Comparison of ENCODE assay signal across 9 cellular contexts in genomic region chr6:90406142-90406794, GRCh38.
DNase-seq lines count a peak whose midpoint lies in the region; ATAC-seq lines count a peak whose summit lies in the region.
"Had no signal": no experiment of that assay in that cellular context is flagged by ENCODE, and none has a peak within 500 bp of the region (broad histone marks: within the 10 kb centered on the region; RNA-seq: fewer than 3 reads in every experiment).

No MANE protein-coding gene starts in this region.

- no peak for DNase-seq in CD8-positive, alpha-beta memory T cell
- no peak for DNase-seq in activated naive CD4-positive, alpha-beta T cell treated with anti-CD3 and anti-CD28 coated beads, Interleukin-2, amount 10 ng/mL, durations not matched to agents 7 days and 5 days
- DNase-seq in kidney tubule cell (ENCODE audit: low spot score) (peak; percentile 90), islet precursor cell (no peak), putamen (ENCODE audit: low spot score) (no peak), cerebellar cortex (ENCODE audit: low spot score) (no peak)
- DNase-seq: testis had no signal

- no peaks in the 10 kb centered on the region for H3K27me3 Mint-ChIP-seq in CD8-positive, alpha-beta memory T cell
- H3K27me3 Mint-ChIP-seq in activated naive CD4-positive, alpha-beta T cell treated with anti-CD3 and anti-CD28 coated beads, Interleukin-2, amount 10 ng/mL, durations not matched to agents 7 days and 5 days: no peaks in the 10 kb centered on the region

- H3K4me1 ChIP-seq in CD8-positive, alpha-beta memory T cell (ENCODE audit: insufficient read depth, low read length): peaks cover 28% of the 10 kb centered on the region

- no peaks in the 10 kb centered on the region for H3K27me3 ChIP-seq in CD8-positive, alpha-beta memory T cell (ENCODE audit: insufficient read depth, low read length, poor library complexity, severe bottlenecking)
- H3K27me3 ChIP-seq: testis had no signal

- no peaks in the 10 kb centered on the region for H3K9me3 ChIP-seq in CD8-positive, alpha-beta memory T cell (ENCODE audit: low read length)
- H3K9me3 ChIP-seq: testis had no signal

- peak; percentile 74 for ATAC-seq in HG03565 (IDR thresholded peaks at IDR 0.05; ENCODE audit: unreplicated experiment)
- no peak for ATAC-seq in GM19324 (IDR thresholded peaks at IDR 0.05; ENCODE audit: low FRiP score, unreplicated experiment)

- peak overlapping the region in 6 of 8 donors; percentile 21 to 86 (median 70) for H3K27ac Mint-ChIP-seq in CD8-positive, alpha-beta memory T cell
- H3K27ac Mint-ChIP-seq in activated naive CD4-positive, alpha-beta T cell treated with anti-CD3 and anti-CD28 coated beads, Interleukin-2, amount 10 ng/mL, durations not matched to agents 7 days and 5 days: peak overlapping the region; percentile 58

- CTCF ChIA-PET in CD8-positive, alpha-beta memory T cell (lab: Charles Lee): interaction anchor here (1.1 to 1.3 kb wide), 2 partner anchors 13 to 466 kb away, joined by 3 read pairs; no protein-coding TSS in a partner anchor
- CTCF ChIA-PET in activated naive CD4-positive, alpha-beta T cell treated with anti-CD3 and anti-CD28 coated beads, Interleukin-2, amount 10 ng/mL, durations not matched to agents 7 days and 5 days (lab: Charles Lee): interaction anchor here (0.8 to 2.3 kb wide), 4 partner anchors 13 to 73 kb away, joined by 3 to 9 read pairs (median 4); no protein-coding TSS in a partner anchor

- no peaks in the 10 kb centered on the region for H3K9me3 Mint-ChIP-seq in CD8-positive, alpha-beta memory T cell
- no peaks in the 10 kb centered on the region for H3K9me3 Mint-ChIP-seq in activated naive CD4-positive, alpha-beta T cell treated with anti-CD3 and anti-CD28 coated beads, Interleukin-2, amount 10 ng/mL, durations not matched to agents 7 days and 5 days

- no peaks in the 10 kb centered on the region for H3K36me3 Mint-ChIP-seq in CD8-positive, alpha-beta memory T cell
- H3K36me3 Mint-ChIP-seq in activated naive CD4-positive, alpha-beta T cell treated with anti-CD3 and anti-CD28 coated beads, Interleukin-2, amount 10 ng/mL, durations not matched to agents 7 days and 5 days: peaks cover 4% of the 10 kb centered on the region

- H3K27ac ChIP-seq in CD8-positive, alpha-beta memory T cell (ENCODE audit: low read depth, low read length): no peak overlapping the region
- H3K27ac ChIP-seq: testis had no signal

- H3K4me3 Mint-ChIP-seq in CD8-positive, alpha-beta memory T cell: peak overlapping the region in 2 of 7 donors; percentile 13 to 29
- H3K4me3 Mint-ChIP-seq in activated naive CD4-positive, alpha-beta T cell treated with anti-CD3 and anti-CD28 coated beads, Interleukin-2, amount 10 ng/mL, durations not matched to agents 7 days and 5 days: no peak overlapping the region

- POLR2A ChIA-PET in CD8-positive, alpha-beta memory T cell (lab: Charles Lee): no interaction called here

- no peak overlapping the region for H3K4me3 ChIP-seq in CD8-positive, alpha-beta memory T cell (ENCODE audit: low read length)
- H3K4me3 ChIP-seq: testis had no signal

- H3K36me3 ChIP-seq in CD8-positive, alpha-beta memory T cell (ENCODE audit: insufficient read depth, low read length): no peaks in the 10 kb centered on the region

- peaks cover 43 to 64% (median 57%) of the 10 kb centered on the region in 3 donors for H3K4me1 Mint-ChIP-seq in CD8-positive, alpha-beta memory T cell
- peaks cover 66% of the 10 kb centered on the region for H3K4me1 Mint-ChIP-seq in activated naive CD4-positive, alpha-beta T cell treated with anti-CD3 and anti-CD28 coated beads, Interleukin-2, amount 10 ng/mL, durations not matched to agents 7 days and 5 days
